ENCODE assay signal across 1 cellular context in genomic region chr16:85536411-85537330, GRCh38.
TF ChIP-seq lines count a peak whose summit lies in the region.

No MANE protein-coding gene starts in this region.

TF ChIP-seq in IMR-90, 13 proteins besides CTCF, POLR2A, EP300 and RAD21:
- TF ChIP-seq CHD1 (IDR thresholded peaks at IDR 0.05; ENCODE audit: low read depth, low read length) (no peak), ELK1 (IDR thresholded peaks at IDR 0.05; ENCODE audit: borderline replicate concordance, low read depth, low read length) (no peak)
